22 cellular contexts compared by ENCODE assay signal in genomic region chr2:120922571-120923332, GRCh38.
"Had no signal": no experiment of that assay in that cellular context is flagged by ENCODE, and none has a peak within 500 bp of the region (broad histone marks: within the 10 kb centered on the region; RNA-seq: fewer than 3 reads in every experiment).

No MANE protein-coding gene starts in this region.

- DNase-seq: dermis blood vessel endothelial cell; esophagus squamous epithelium; foreskin fibroblast; glutamatergic neuron; islet precursor cell; left ventricle myocardium inferior; lower lobe of right lung; midbrain; retina; sigmoid colon; stimulated activated CD4-positive, alpha-beta T cell treated with anti-CD3 and anti-CD28 coated beads, Interleukin-2, amount 100 ng/mL, for 24 hours; stimulated activated naive CD4-positive, alpha-beta T cell; stomach; substantia nigra; transverse colon had no signal

- H3K27ac Mint-ChIP-seq: memory B cell had no signal

- H3K27ac ChIP-seq: esophagus squamous epithelium, gastroesophageal sphincter, left ventricle myocardium inferior, lower lobe of right lung, psoas muscle, sigmoid colon, stomach, thoracic aorta, transverse colon had no signal

- H3K4me3 ChIP-seq: esophagus squamous epithelium, gastroesophageal sphincter, left ventricle myocardium inferior, lower lobe of right lung, psoas muscle, sigmoid colon, skin epidermis, stomach, thoracic aorta, transverse colon had no signal

- H3K36me3 Mint-ChIP-seq: memory B cell had no signal

- H3K27me3 ChIP-seq: gastroesophageal sphincter, sigmoid colon, stomach, transverse colon had no signal

- ATAC-seq: gastroesophageal sphincter, psoas muscle had no signal

- H3K4me1 Mint-ChIP-seq: memory B cell had no signal

- H3K9me3 ChIP-seq: esophagus squamous epithelium, gastroesophageal sphincter, left ventricle myocardium inferior, lower lobe of right lung, psoas muscle, sigmoid colon, stomach, thoracic aorta, transverse colon had no signal

- H3K36me3 ChIP-seq: esophagus squamous epithelium, gastroesophageal sphincter, left ventricle myocardium inferior, lower lobe of right lung, sigmoid colon, stomach, thoracic aorta, transverse colon had no signal

- H3K4me3 Mint-ChIP-seq: memory B cell, nephron had no signal

- H3K9me3 Mint-ChIP-seq: memory B cell, nephron had no signal

- H3K4me1 ChIP-seq: stomach had no signal

- H3K27me3 Mint-ChIP-seq: memory B cell had no signal

- FAIRE-seq: colon had no signal
